In genomic region chr1:173356211-173356762, GRCh38 we compare ENCODE assay signal across 18 cellular contexts.
DNase-seq lines count a peak whose midpoint lies in the region; ATAC-seq, FAIRE-seq and TF ChIP-seq lines count a peak whose summit lies in the region.
"Had no signal": no experiment of that assay in that cellular context is flagged by ENCODE, and none has a peak within 500 bp of the region (broad histone marks: within the 10 kb centered on the region; RNA-seq: fewer than 3 reads in every experiment).

No MANE protein-coding gene starts in this region.

- H3K4me2 ChIP-seq in DND-41 (ENCODE audit: insufficient read depth, low read length) (no peak overlapping the region), GM23338 (no peak overlapping the region)
- H3K4me2 ChIP-seq: KMS-11 had no signal

- H3K27me3 Mint-ChIP-seq in activated T-helper 1 cell treated with anti-CD3 and anti-CD28 coated beads, Interleukin-12 subunit alpha, Interleukin-12 subunit beta, Interleukin-2, Interleukin-4 antibody, amounts not matched to agents 30 ng/mL and 10 ng/mL and 1 ng/mL, durations not matched to agents 14 hours and 24 hours and 36 hours (ENCODE audit: insufficient read depth), result no peaks in the 10 kb centered on the region
- H3K27me3 Mint-ChIP-seq in GM23338 (ENCODE audit: insufficient read depth, low read depth, poor library complexity), result no peaks in the 10 kb centered on the region
- H3K27me3 Mint-ChIP-seq: activated naive CD8-positive, alpha-beta T cell had no signal

- H2AFZ ChIP-seq in DND-41 (ENCODE audit: low read depth, low read length) (no peak overlapping the region), GM23338 (no peak overlapping the region)

- no peaks in the 10 kb centered on the region for H3K36me3 ChIP-seq in DND-41 (ENCODE audit: insufficient read depth, low read length)
- no peaks in the 10 kb centered on the region for H3K36me3 ChIP-seq in bronchial epithelial cell (ENCODE audit: control insufficient read depth, insufficient read depth, low read length)
- no peaks in the 10 kb centered on the region for H3K36me3 ChIP-seq in GM23338 (ENCODE audit: insufficient read depth)
- H3K36me3 ChIP-seq: right lobe of liver had no signal

- no peak overlapping the region for H3K4me3 Mint-ChIP-seq in activated T-helper 1 cell treated with anti-CD3 and anti-CD28 coated beads, Interleukin-12 subunit alpha, Interleukin-12 subunit beta, Interleukin-2, Interleukin-4 antibody, amounts not matched to agents 30 ng/mL and 10 ng/mL and 1 ng/mL, durations not matched to agents 14 hours and 24 hours and 36 hours
- H3K4me3 Mint-ChIP-seq in GM23338, result no peak overlapping the region
- H3K4me3 Mint-ChIP-seq: activated naive CD8-positive, alpha-beta T cell; nephron progenitor cell had no signal

- H3K4me1 Mint-ChIP-seq in activated T-helper 1 cell treated with anti-CD3 and anti-CD28 coated beads, Interleukin-12 subunit alpha, Interleukin-12 subunit beta, Interleukin-2, Interleukin-4 antibody, amounts not matched to agents 30 ng/mL and 10 ng/mL and 1 ng/mL, durations not matched to agents 14 hours and 24 hours and 36 hours (ENCODE audit: low read depth), result peaks cover 12% of the 10 kb centered on the region
- H3K4me1 Mint-ChIP-seq in GM23338, result peaks cover 6% of the 10 kb centered on the region
- H3K4me1 Mint-ChIP-seq: nephron progenitor cell had no signal

- H3K4me3 ChIP-seq in DND-41 (ENCODE audit: low read depth in 1 of 2, low read length in 2 of 2), result no peak overlapping the region
- H3K4me3 ChIP-seq in bronchial epithelial cell (ENCODE audit: low read depth, low read length), result no peak overlapping the region
- H3K4me3 ChIP-seq in GM23338, result no peak overlapping the region
- H3K4me3 ChIP-seq: right lobe of liver had no signal

- no peaks in the 10 kb centered on the region for H3F3A ChIP-seq in GM23338 (replicated peaks; ENCODE audit: low read depth)

- H3K27ac ChIP-seq in DND-41 (ENCODE audit: low read length), result no peak overlapping the region
- no peak overlapping the region for H3K27ac ChIP-seq in GM23338 (ENCODE audit: low read depth)
- H3K27ac ChIP-seq: KMS-11, right lobe of liver, VCaP had no signal

- FAIRE-seq in bronchial epithelial cell (lab: Jason Lieb, UNC), result no peak
- FAIRE-seq: urothelium cell line had no signal

- peak; percentile 37; the same call in 1 of the 3 replicates for ATAC-seq in DND-41 (ENCODE audit: insufficient read depth, low read depth)
- ATAC-seq in GM21360 (IDR thresholded peaks at IDR 0.05; ENCODE audit: unreplicated experiment), result peak; percentile 49
- peak; percentile 66 for ATAC-seq in HG03432 (IDR thresholded peaks at IDR 0.05; ENCODE audit: unreplicated experiment)
- ATAC-seq in HG02571 (IDR thresholded peaks at IDR 0.05; ENCODE audit: unreplicated experiment), result no peak
- no peak for ATAC-seq in GM23338
- ATAC-seq: left lobe of liver, right lobe of liver had no signal

- no peaks in the 10 kb centered on the region for H3K79me2 ChIP-seq in DND-41 (ENCODE audit: insufficient read depth, low read length)
- no peaks in the 10 kb centered on the region for H3K79me2 ChIP-seq in GM23338 (replicated peaks; ENCODE audit: insufficient read depth)

- no peak overlapping the region for H3K27ac Mint-ChIP-seq in activated T-helper 1 cell treated with anti-CD3 and anti-CD28 coated beads, Interleukin-12 subunit alpha, Interleukin-12 subunit beta, Interleukin-2, Interleukin-4 antibody, amounts not matched to agents 30 ng/mL and 10 ng/mL and 1 ng/mL, durations not matched to agents 14 hours and 24 hours and 36 hours
- H3K27ac Mint-ChIP-seq in GM23338, result no peak overlapping the region
- H3K27ac Mint-ChIP-seq: activated naive CD8-positive, alpha-beta T cell; nephron progenitor cell had no signal

- DNase-seq in DND-41, result no peak
- DNase-seq in bronchial epithelial cell (ENCODE audit: low read depth), result peak; percentile 52
- DNase-seq in activated T-helper 1 cell treated with anti-CD3 and anti-CD28 coated beads, Interleukin-12 subunit alpha, Interleukin-12 subunit beta, Interleukin-2, Interleukin-4 antibody, amounts not matched to agents 30 ng/mL and 10 ng/mL and 1 ng/mL, durations not matched to agents 14 hours and 24 hours and 36 hours (ENCODE audit: low spot score), result no peak
- DNase-seq in GM23338 (ENCODE audit: low spot score), result no peak
- no peak for DNase-seq in OCI-M2 (lab: John Stamatoyannopoulos, UW; ENCODE audit: unreplicated experiment)
- DNase-seq: glutamatergic neuron; NCI-H187 treated with DMSO at 0.1 percent for 48 hours; nephron progenitor cell; right lobe of liver; stimulated activated naive CD8-positive, alpha-beta T cell treated with anti-CD3 and anti-CD28 coated beads, Interleukin-15, Interleukin-2, amounts not matched to agents 100 U/mL and 50 U/mL, for 24 hours had no signal

- intact Hi-C loops in activated T-helper 1 cell treated with anti-CD3 and anti-CD28 coated beads, Interleukin-12 subunit alpha, Interleukin-12 subunit beta, Interleukin-2, Interleukin-4 antibody, amounts not matched to agents 30 ng/mL and 10 ng/mL and 1 ng/mL, durations not matched to agents 14 hours and 24 hours and 36 hours (cut with micrococcal nuclease), result no loop called here

- H4K20me1 ChIP-seq in DND-41 (ENCODE audit: insufficient read depth, low read length) (no peaks in the 10 kb centered on the region), GM23338 (replicated peaks; ENCODE audit: insufficient read depth) (no peaks in the 10 kb centered on the region)

- peaks cover 17% of the 10 kb centered on the region for H3K9me3 ChIP-seq in DND-41 (ENCODE audit: insufficient read depth, low read length, severe bottlenecking)
- H3K9me3 ChIP-seq: right lobe of liver had no signal

- peaks cover 26% of the 10 kb centered on the region for H3K9me3 Mint-ChIP-seq in activated T-helper 1 cell treated with anti-CD3 and anti-CD28 coated beads, Interleukin-12 subunit alpha, Interleukin-12 subunit beta, Interleukin-2, Interleukin-4 antibody, amounts not matched to agents 30 ng/mL and 10 ng/mL and 1 ng/mL, durations not matched to agents 14 hours and 24 hours and 36 hours
- peaks cover 35% of the 10 kb centered on the region for H3K9me3 Mint-ChIP-seq in GM23338

- TF ChIP-seq CTCF in DND-41 (IDR thresholded peaks at IDR 0.05; ENCODE audit: borderline replicate concordance, extremely low read depth, low read length, poor library complexity, severe bottlenecking) (no peak), bronchial epithelial cell (IDR thresholded peaks at IDR 0.05; ENCODE audit: insufficient read depth, low read length, severe bottlenecking) (no peak), GM23338 (conservative IDR thresholded peaks at IDR 0.05; ENCODE audit: low read depth in 2 of 2) (no peak)

- H3K27me3 ChIP-seq in DND-41 (ENCODE audit: insufficient read depth, low read length, poor library complexity) (no peaks in the 10 kb centered on the region), bronchial epithelial cell (ENCODE audit: control insufficient read depth, insufficient read depth, low read length) (peaks cover 3% of the 10 kb centered on the region), GM23338 (ENCODE audit: insufficient read depth) (no peaks in the 10 kb centered on the region)
- H3K27me3 ChIP-seq: right lobe of liver had no signal

- peaks cover 4% of the 10 kb centered on the region; the same call in 1 of the 2 replicates for H3K4me1 ChIP-seq in DND-41 (ENCODE audit: insufficient read depth, low read length)
- no peaks in the 10 kb centered on the region for H3K4me1 ChIP-seq in GM23338 (ENCODE audit: insufficient read depth)
- H3K4me1 ChIP-seq: right lobe of liver had no signal

- no peaks in the 10 kb centered on the region for H3K36me3 Mint-ChIP-seq in activated T-helper 1 cell treated with anti-CD3 and anti-CD28 coated beads, Interleukin-12 subunit alpha, Interleukin-12 subunit beta, Interleukin-2, Interleukin-4 antibody, amounts not matched to agents 30 ng/mL and 10 ng/mL and 1 ng/mL, durations not matched to agents 14 hours and 24 hours and 36 hours (ENCODE audit: low read depth)
- peaks cover 32% of the 10 kb centered on the region for H3K36me3 Mint-ChIP-seq in GM23338 (ENCODE audit: low read depth)

- no peak overlapping the region for H3K9ac ChIP-seq in DND-41 (ENCODE audit: low read depth, low read length)
- H3K9ac ChIP-seq: KMS-11 had no signal

- peaks cover 10% of the 10 kb centered on the region; the same call in 1 of the 2 replicates for H3K9me2 ChIP-seq in GM23338 (ENCODE audit: insufficient read depth)

TF ChIP-seq in GM23338, 12 proteins besides CTCF, POLR2A, EP300 and RAD21 (continues in another document):
- no peak for TF ChIP-seq REST (IDR thresholded peaks at IDR 0.05; ENCODE audit: unreplicated experiment)

Comparison
In these comparisons a context has a peak if more than half of its experiments do, and no peak if none do; other contexts are left out.
1. ATAC-seq: peak in DND-41 (single experiment), GM21360 (single experiment) and HG03432 (single experiment); none in HG02571 (single experiment) and GM23338 (single experiment).